Comparison of ENCODE assay signal across 13 cellular contexts in genomic region chr11:61728940-61729219, GRCh38. TPM values are rescaled to one million over a fixed set of nuclear protein-coding genes. Genes with fewer than 3 reads are reported as not detected.
DNase-seq lines count a peak whose midpoint lies in the region; ATAC-seq and TF ChIP-seq lines count a peak whose summit lies in the region.
"Had no signal": no experiment of that assay in that cellular context is flagged by ENCODE, and none has a peak within 500 bp of the region (broad histone marks: within the 10 kb centered on the region; RNA-seq: fewer than 3 reads in every experiment).

No MANE protein-coding gene starts in this region.

- peaks cover 8% of the 10 kb centered on the region for H3K4me1 ChIP-seq in right cardiac atrium (ENCODE audit: control insufficient read depth, insufficient read depth, low read length)
- peaks cover 22% of the 10 kb centered on the region for H3K4me1 ChIP-seq in psoas muscle

- 48% methylated on average over 8 of the region's 8 CpGs for WGBS in right cardiac atrium
- 81 to 88% (median 87%) methylated on average over 8 of the region's 8 CpGs for WGBS in psoas muscle, 3 donors

- ATAC-seq in right cardiac atrium, result peak in 1 of 2 donors; percentile 8
- ATAC-seq in GM21737 (IDR thresholded peaks at IDR 0.05; ENCODE audit: unreplicated experiment), result no peak
- ATAC-seq in psoas muscle, result no peak
- ATAC-seq: heart right ventricle; naive thymus-derived CD8-positive, alpha-beta T cell had no signal

- intact Hi-C loops in right cardiac atrium (cut with DNase I), result no loop called here
- intact Hi-C loops in cardiac septum (cut with DNase I), result loop anchor here (10.0 kb wide), 1 partner anchor 254 kb away; no protein-coding TSS in a partner anchor
- intact Hi-C loops in psoas muscle (cut with DNase I), result no loop called here

- H3K27ac ChIP-seq in right cardiac atrium (ENCODE audit: low read length) (peak overlapping the region; percentile 46), psoas muscle (no peak overlapping the region)
- H3K27ac ChIP-seq: heart right ventricle had no signal

- H3K9me3 ChIP-seq in right cardiac atrium (ENCODE audit: control insufficient read depth, low read length), result no peaks in the 10 kb centered on the region
- H3K9me3 ChIP-seq in psoas muscle, result no peaks in the 10 kb centered on the region
- H3K9me3 ChIP-seq: heart right ventricle had no signal

- no peak overlapping the region for H3K4me3 ChIP-seq in right cardiac atrium (ENCODE audit: low read length)
- no peak overlapping the region for H3K4me3 ChIP-seq in fibroblast of the aortic adventitia (ENCODE audit: low read depth, low read length)
- H3K4me3 ChIP-seq in psoas muscle, result no peak overlapping the region
- H3K4me3 ChIP-seq: heart right ventricle, K562 had no signal

- H3K27me3 ChIP-seq in right cardiac atrium (ENCODE audit: control insufficient read depth, insufficient read depth) (no peaks in the 10 kb centered on the region), psoas muscle (ENCODE audit: insufficient read depth in 3 of 3, low read length in 2 of 3) (no peaks in the 10 kb centered on the region)
- H3K27me3 ChIP-seq: heart right ventricle had no signal

- DNase-seq in right cardiac atrium (peak in 1 of 3 donors; percentile 63), cardiac septum (ENCODE audit: low spot score) (no peak), RPMI7951 (ENCODE audit: low read depth) (peak; percentile 19), fibroblast of the aortic adventitia (ENCODE audit: low read depth) (peak; percentile 30), cerebellum (ENCODE audit: low spot score) (no peak), psoas muscle (no peak), NCI-H1436 treated with DMSO at 0.1 percent for 48 hours (lab: John Stamatoyannopoulos, UW) (no peak)
- DNase-seq: CD4-positive, CD25-positive, alpha-beta regulatory T cell; heart right ventricle; naive thymus-derived CD8-positive, alpha-beta T cell; NCI-H510A had no signal

- peaks cover 0 to 24% of the 10 kb centered on the region in 2 donors for H3K36me3 ChIP-seq in psoas muscle (ENCODE audit: insufficient read depth in 1 of 2, low read depth in 1 of 2)

- TF ChIP-seq CTCF in fibroblast of the aortic adventitia (IDR thresholded peaks at IDR 0.05; ENCODE audit: insufficient read depth, low read length) (no peak), psoas muscle (IDR thresholded peaks at IDR 0.05) (no peak)

RNA-seq across cellular contexts. Expression of gene MYRF, which starts 23.6 kb away (rescaled TPM):
- 1 to 10 TPM in 3 of 4 donors, under 1 TPM in 1; 0.62 to 1.9 (median 1.4) TPM for total RNA-seq in right cardiac atrium
- 0.70 TPM for polyA plus RNA-seq in right cardiac atrium
- 0.27 TPM for total RNA-seq in cardiac septum
- total RNA-seq in RPMI7951 (2014; rRNA removed; shearing (Covaris generic)), result 0.10 and 0.12 TPM in 2 replicates
- 0.16 and 0.18 TPM in 2 replicates for total RNA-seq in fibroblast of the aortic adventitia (ENCODE audit: low replicate concordance)
- 1.7 TPM for total RNA-seq in cerebellum
- total RNA-seq in psoas muscle, result under 1 TPM in 3 of 4 donors, not detected in 1; 0.15 to 0.24 (median 0.24) TPM
- under 1 TPM; 0.01 to 0.08 (median 0.08) TPM for polyA plus RNA-seq in psoas muscle

RNA-seq across cellular contexts. Expression of gene DAGLA, which starts 48.7 kb away (rescaled TPM):
- total RNA-seq in right cardiac atrium, result 1 to 10 TPM; 4.1 to 7.2 (median 6.1) TPM
- polyA plus RNA-seq in right cardiac atrium, result 3.7 TPM
- total RNA-seq in cardiac septum, result 3.3 TPM
- 0.78 and 0.96 TPM in 2 replicates for total RNA-seq in RPMI7951 (2014; rRNA removed; shearing (Covaris generic))
- 1.1 and 4.2 TPM in 2 replicates for total RNA-seq in fibroblast of the aortic adventitia (ENCODE audit: low replicate concordance)
- 6.8 TPM for total RNA-seq in cerebellum
- 1 to 10 TPM; 1.9 to 5.1 (median 3.3) TPM for total RNA-seq in psoas muscle
- polyA plus RNA-seq in psoas muscle, result 1 to 10 TPM in 2 of 3 donors, under 1 TPM in 1; 0.57 to 2.1 (median 1.7) TPM
- polyA plus RNA-seq: naive thymus-derived CD8-positive, alpha-beta T cell had no signal

Comparison
In these comparisons a context has a peak if more than half of its experiments do, and no peak if none do; other contexts are left out.
1. DNase-seq: peak in RPMI7951 (single experiment) and fibroblast of the aortic adventitia (single experiment); none in cardiac septum (single experiment), cerebellum (single experiment), psoas muscle (0 of 2) and NCI-H1436 treated with DMSO at 0.1 percent for 48 hours (single experiment).